In the genomic region with DNA sequence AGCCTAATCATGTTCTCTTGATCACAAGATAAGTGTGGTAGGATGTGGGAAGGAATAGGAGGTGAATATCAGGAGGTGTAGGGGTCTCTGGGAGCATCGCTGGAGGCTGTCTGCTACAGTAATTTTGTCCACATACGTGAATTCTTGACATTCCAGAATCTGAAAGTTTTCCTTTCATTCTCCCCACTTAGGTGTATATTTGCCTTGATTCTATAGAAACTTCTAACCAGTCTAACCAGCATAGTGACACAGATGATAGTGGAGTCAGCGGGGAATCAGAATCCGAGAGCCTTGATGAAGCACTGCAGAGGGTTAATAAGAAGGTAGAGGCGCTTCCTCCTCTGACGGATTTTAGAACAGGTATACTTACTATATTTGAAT, we compare ENCODE assay signal across 21 cellular contexts.
"Had no signal": no experiment of that assay in that cellular context is flagged by ENCODE, and none has a peak within 500 bp of the region (broad histone marks: within the 10 kb centered on the region; RNA-seq: fewer than 3 reads in every experiment).

No MANE protein-coding gene starts in this region.

- ATAC-seq: effector memory CD8-positive, alpha-beta T cell; gastrocnemius medialis; heart right ventricle; left cardiac atrium; left ventricle myocardium superior; mucosa of descending colon had no signal

- H3K36me3 ChIP-seq: colonic mucosa, esophagus squamous epithelium, gastrocnemius medialis, heart right ventricle, left lung, lower lobe of right lung had no signal

- H3K9me3 Mint-ChIP-seq: dendritic cell treated with granulocyte-macrophage colony-stimulating factor and Interleukin-4, amounts not matched to agents 40 ng/mL and 50 ng/mL, for 4 days; effector memory CD8-positive, alpha-beta T cell; endodermal cell; mesothelial cell of epicardium; naive B cell had no signal

- H3K36me3 Mint-ChIP-seq: mesothelial cell of epicardium, naive B cell had no signal

- H3K27me3 Mint-ChIP-seq: dendritic cell treated with granulocyte-macrophage colony-stimulating factor and Interleukin-4, amounts not matched to agents 40 ng/mL and 50 ng/mL, for 4 days had no signal

- H3K27ac Mint-ChIP-seq: dendritic cell treated with granulocyte-macrophage colony-stimulating factor and Interleukin-4, amounts not matched to agents 40 ng/mL and 50 ng/mL, for 4 days; effector memory CD8-positive, alpha-beta T cell; endodermal cell; mesothelial cell of epicardium; naive B cell had no signal

- H3K4me1 ChIP-seq: colonic mucosa, gastrocnemius medialis, heart right ventricle, left lung had no signal

- H3K27ac ChIP-seq: colonic mucosa, esophagus squamous epithelium, gastrocnemius medialis, heart right ventricle, left lung, lower lobe of right lung had no signal

- H3K27me3 ChIP-seq: left lung had no signal

- H3K9me3 ChIP-seq: colonic mucosa, esophagus squamous epithelium, gastrocnemius medialis, heart right ventricle, left lung, lower lobe of right lung, mucosa of descending colon had no signal

- H3K4me3 Mint-ChIP-seq: dendritic cell treated with granulocyte-macrophage colony-stimulating factor and Interleukin-4, amounts not matched to agents 40 ng/mL and 50 ng/mL, for 4 days; effector memory CD8-positive, alpha-beta T cell; endodermal cell; mesothelial cell of epicardium; naive B cell had no signal

- H3K4me3 ChIP-seq: colonic mucosa, esophagus squamous epithelium, gastrocnemius medialis, heart right ventricle, left lung, lower lobe of right lung, mucosa of descending colon had no signal

- H3K4me1 Mint-ChIP-seq: naive B cell had no signal

- DNase-seq: colonic mucosa; cortex of kidney; effector CD8-positive, alpha-beta T cell; effector memory CD8-positive, alpha-beta T cell; endodermal cell; esophagus squamous epithelium; foreskin fibroblast; foreskin melanocyte; gastrocnemius medialis; glutamatergic neuron; head of caudate nucleus; heart right ventricle; hippocampal formation; left cardiac atrium; left lung; left ventricle myocardium superior; lower lobe of right lung; mucosa of descending colon; naive B cell had no signal
